Comparison of ENCODE assay signal across 38 cellular contexts in genomic region chr12:129081755-129082250, GRCh38.
"Had no signal": no experiment of that assay in that cellular context is flagged by ENCODE, and none has a peak within 500 bp of the region (broad histone marks: within the 10 kb centered on the region; RNA-seq: fewer than 3 reads in every experiment).

No MANE protein-coding gene starts in this region.

- H3K9me3 Mint-ChIP-seq: activated naive CD4-positive, alpha-beta T cell treated with anti-CD3 and anti-CD28 coated beads, Interleukin-2, amount 50 U/mL, for 24 hours; activated naive CD8-positive, alpha-beta T cell treated with anti-CD3 and anti-CD28 coated beads for 36 hours; activated naive CD8-positive, alpha-beta T cell treated with anti-CD3 and anti-CD28 coated beads, Interleukin-2, amount 50 U/mL, for 24 hours; activated T-cell treated with anti-CD3 and anti-CD28 coated beads, Interleukin-2, amount 50 U/mL, for 24 hours; activated T-cell treated with anti-CD3 and anti-CD28 coated beads, Interleukin-2, amount 50 U/mL, for 4 hours; activated T-helper 1 cell treated with anti-CD3 and anti-CD28 coated beads, Interleukin-12 subunit alpha, Interleukin-12 subunit beta, Interleukin-2, Interleukin-4 antibody, amounts not matched to agents 30 ng/mL and 10 ng/mL and 1 ng/mL, durations not matched to agents 14 hours and 24 hours and 36 hours; activated T-helper 17 cell treated with anti-CD3 and anti-CD28 coated beads, Interleukin-2, amount 50 U/mL, for 72 hours; activated T-helper 2 cell treated with anti-CD3 and anti-CD28 coated beads, Interferon-gamma antibody, Interleukin-2, Interleukin-4, amounts not matched to agents 10 μg/mL and 5 μg/mL and 100 μg/mL, durations not matched to agents 14 hours and 24 hours and 36 hours; central memory CD8-positive, alpha-beta T cell had no signal

- H3K27ac ChIP-seq: adrenal gland, ascending aorta, body of pancreas, brain microvascular endothelial cell, breast epithelium, cardiac muscle cell had no signal

- H3K36me3 ChIP-seq: adrenal gland, ascending aorta, brain microvascular endothelial cell, breast epithelium, cardiac muscle cell had no signal

- H3K4me3 Mint-ChIP-seq: activated naive CD4-positive, alpha-beta T cell treated with anti-CD3 and anti-CD28 coated beads for 36 hours; activated naive CD4-positive, alpha-beta T cell treated with anti-CD3 and anti-CD28 coated beads, Interleukin-2, amount 10 ng/mL, durations not matched to agents 7 days and 5 days; activated naive CD4-positive, alpha-beta T cell treated with anti-CD3 and anti-CD28 coated beads, Interleukin-2, amount 50 U/mL, for 24 hours; activated naive CD8-positive, alpha-beta T cell; activated naive CD8-positive, alpha-beta T cell treated with anti-CD3 and anti-CD28 coated beads for 36 hours; activated naive CD8-positive, alpha-beta T cell treated with anti-CD3 and anti-CD28 coated beads, Interleukin-2, amount 10 ng/mL, durations not matched to agents 7 days and 5 days; activated naive CD8-positive, alpha-beta T cell treated with anti-CD3 and anti-CD28 coated beads, Interleukin-2, amount 50 U/mL, for 24 hours; activated T-cell treated with anti-CD3 and anti-CD28 coated beads, Interleukin-2, amount 50 U/mL, for 24 hours; activated T-cell treated with anti-CD3 and anti-CD28 coated beads, Interleukin-2, amount 50 U/mL, for 4 hours; activated T-cell treated with anti-CD3 and anti-CD28 coated beads, Interleukin-2, amount 50 U/mL, for 72 hours; activated T-helper 1 cell treated with anti-CD3 and anti-CD28 coated beads, Interleukin-12 subunit alpha, Interleukin-12 subunit beta, Interleukin-2, Interleukin-4 antibody, amounts not matched to agents 30 ng/mL and 10 ng/mL and 1 ng/mL, durations not matched to agents 14 hours and 24 hours and 36 hours; activated T-helper 17 cell treated with anti-CD3 and anti-CD28 coated beads, Interleukin-2, amount 50 U/mL, for 72 hours; brain; central memory CD8-positive, alpha-beta T cell had no signal

- H3K27me3 ChIP-seq: adrenal gland, ascending aorta, brain microvascular endothelial cell, breast epithelium had no signal

- H3K4me1 Mint-ChIP-seq: activated naive CD4-positive, alpha-beta T cell treated with anti-CD3 and anti-CD28 coated beads, Interleukin-2, amount 10 ng/mL, durations not matched to agents 7 days and 5 days; activated naive CD4-positive, alpha-beta T cell treated with anti-CD3 and anti-CD28 coated beads, Interleukin-2, amount 50 U/mL, for 24 hours; activated naive CD8-positive, alpha-beta T cell treated with anti-CD3 and anti-CD28 coated beads for 36 hours; activated naive CD8-positive, alpha-beta T cell treated with anti-CD3 and anti-CD28 coated beads, Interleukin-2, amount 10 ng/mL, durations not matched to agents 7 days and 5 days; activated naive CD8-positive, alpha-beta T cell treated with anti-CD3 and anti-CD28 coated beads, Interleukin-2, amount 50 U/mL, for 24 hours; activated T-helper 17 cell treated with anti-CD3 and anti-CD28 coated beads, Interleukin-2, amount 50 U/mL, for 72 hours; central memory CD8-positive, alpha-beta T cell had no signal

- H3K36me3 Mint-ChIP-seq: activated naive CD4-positive, alpha-beta T cell treated with anti-CD3 and anti-CD28 coated beads, Interleukin-2, amount 10 ng/mL, durations not matched to agents 7 days and 5 days; activated naive CD4-positive, alpha-beta T cell treated with anti-CD3 and anti-CD28 coated beads, Interleukin-2, amount 50 U/mL, for 24 hours; activated naive CD4-positive, alpha-beta T cell treated with anti-CD3 and anti-CD28 coated beads, Interleukin-2, amount 50 U/mL, for 72 hours; activated naive CD8-positive, alpha-beta T cell; activated naive CD8-positive, alpha-beta T cell treated with anti-CD3 and anti-CD28 coated beads for 36 hours; activated naive CD8-positive, alpha-beta T cell treated with anti-CD3 and anti-CD28 coated beads, Interleukin-2, amount 10 ng/mL, durations not matched to agents 7 days and 5 days; brain had no signal

- H3K4me1 ChIP-seq: adrenal gland, ascending aorta, body of pancreas, breast epithelium had no signal

- H3K27me3 Mint-ChIP-seq: activated naive CD4-positive, alpha-beta T cell treated with anti-CD3 and anti-CD28 coated beads, Interleukin-2, amount 10 ng/mL, durations not matched to agents 7 days and 5 days; activated naive CD4-positive, alpha-beta T cell treated with anti-CD3 and anti-CD28 coated beads, Interleukin-2, amount 50 U/mL, for 24 hours; activated naive CD8-positive, alpha-beta T cell; activated naive CD8-positive, alpha-beta T cell treated with anti-CD3 and anti-CD28 coated beads for 36 hours; activated naive CD8-positive, alpha-beta T cell treated with anti-CD3 and anti-CD28 coated beads, Interleukin-2, amount 10 ng/mL, durations not matched to agents 7 days and 5 days; activated naive CD8-positive, alpha-beta T cell treated with anti-CD3 and anti-CD28 coated beads, Interleukin-2, amount 50 U/mL, for 24 hours; activated T-cell treated with anti-CD3 and anti-CD28 coated beads, Interleukin-2, amount 50 U/mL, for 24 hours; activated T-helper 17 cell treated with anti-CD3 and anti-CD28 coated beads, Interleukin-2, amount 50 U/mL, for 72 hours; central memory CD8-positive, alpha-beta T cell had no signal

- H3K27ac Mint-ChIP-seq: activated naive CD4-positive, alpha-beta T cell treated with anti-CD3 and anti-CD28 coated beads for 36 hours; activated naive CD4-positive, alpha-beta T cell treated with anti-CD3 and anti-CD28 coated beads, Interleukin-2, amount 10 ng/mL, durations not matched to agents 7 days and 5 days; activated naive CD4-positive, alpha-beta T cell treated with anti-CD3 and anti-CD28 coated beads, Interleukin-2, amount 50 U/mL, for 24 hours; activated naive CD4-positive, alpha-beta T cell treated with anti-CD3 and anti-CD28 coated beads, Interleukin-2, amount 50 U/mL, for 72 hours; activated naive CD8-positive, alpha-beta T cell; activated naive CD8-positive, alpha-beta T cell treated with anti-CD3 and anti-CD28 coated beads for 36 hours; activated naive CD8-positive, alpha-beta T cell treated with anti-CD3 and anti-CD28 coated beads, Interleukin-2, amount 10 ng/mL, durations not matched to agents 7 days and 5 days; activated naive CD8-positive, alpha-beta T cell treated with anti-CD3 and anti-CD28 coated beads, Interleukin-2, amount 50 U/mL, for 24 hours; activated T-cell treated with anti-CD3 and anti-CD28 coated beads, Interleukin-2, amount 50 U/mL, for 24 hours; activated T-cell treated with anti-CD3 and anti-CD28 coated beads, Interleukin-2, amount 50 U/mL, for 72 hours; activated T-helper 1 cell treated with anti-CD3 and anti-CD28 coated beads, Interleukin-12 subunit alpha, Interleukin-12 subunit beta, Interleukin-2, Interleukin-4 antibody, amounts not matched to agents 30 ng/mL and 10 ng/mL and 1 ng/mL, durations not matched to agents 14 hours and 24 hours and 36 hours; activated T-helper 17 cell treated with anti-CD3 and anti-CD28 coated beads, Interleukin-2, amount 50 U/mL, for 72 hours; activated T-helper 2 cell treated with anti-CD3 and anti-CD28 coated beads, Interferon-gamma antibody, Interleukin-2, Interleukin-4, amounts not matched to agents 10 μg/mL and 5 μg/mL and 100 μg/mL, durations not matched to agents 14 hours and 24 hours and 36 hours; brain had no signal

- H3K9me3 ChIP-seq: adrenal gland, ascending aorta, body of pancreas, breast epithelium had no signal

- H3K4me3 ChIP-seq: adrenal gland, ascending aorta, body of pancreas, breast epithelium, cardiac muscle cell had no signal

- DNase-seq: activated effector memory CD4-positive, alpha-beta T cell treated with anti-CD3 and anti-CD28 coated beads, Interleukin-2, amount 50 U/mL, for 16 hours; activated effector memory CD4-positive, alpha-beta T cell treated with Interleukin-2 at 50 U/mL for 16 hours; activated gamma-delta T cell; activated gamma-delta T cell treated with Interleukin-2 at 50 U/mL for 16 hours; activated naive CD4-positive, alpha-beta T cell; activated naive CD4-positive, alpha-beta T cell treated with anti-CD3 and anti-CD28 coated beads for 36 hours; activated naive CD4-positive, alpha-beta T cell treated with anti-CD3 and anti-CD28 coated beads, Interleukin-2, amount 10 ng/mL, durations not matched to agents 7 days and 5 days; activated naive CD4-positive, alpha-beta T cell treated with anti-CD3 and anti-CD28 coated beads, Interleukin-2, amount 50 U/mL, for 16 hours; activated naive CD4-positive, alpha-beta T cell treated with Interleukin-2 at 50 U/mL for 16 hours; activated naive CD8-positive, alpha-beta T cell treated with anti-CD3 and anti-CD28 coated beads for 36 hours; activated naive CD8-positive, alpha-beta T cell treated with anti-CD3 and anti-CD28 coated beads, Interleukin-2, amount 10 ng/mL, durations not matched to agents 7 days and 5 days; activated naive CD8-positive, alpha-beta T cell treated with anti-CD3 and anti-CD28 coated beads, Interleukin-2, amount 50 U/mL, for 24 hours; activated T-cell treated with anti-CD3 and anti-CD28 coated beads for 4 hours; activated T-cell treated with anti-CD3 and anti-CD28 coated beads, Interleukin-2, amount 50 U/mL, for 1 hour; activated T-cell treated with anti-CD3 and anti-CD28 coated beads, Interleukin-2, amount 50 U/mL, for 24 hours; activated T-cell treated with anti-CD3 and anti-CD28 coated beads, Interleukin-2, amount 50 U/mL, for 4 hours; activated T-cell treated with anti-CD3 and anti-CD28 coated beads, Interleukin-2, amount 50 U/mL, for 48 hours; activated T-cell treated with anti-CD3 and anti-CD28 coated beads, Interleukin-2, amount 50 U/mL, for 72 hours; amniotic stem cell; amygdala; anterior cingulate cortex; aorta; body of pancreas; brain microvascular endothelial cell; central memory CD4-positive, alpha-beta T cell; cerebellar nuclear complex had no signal

- ATAC-seq: activated naive CD4-positive, alpha-beta T cell treated with anti-CD3 and anti-CD28 coated beads, Interleukin-2, amount 50 U/mL, for 72 hours; activated naive CD8-positive, alpha-beta T cell treated with anti-CD3 and anti-CD28 coated beads, Interleukin-2, amount 50 U/mL, for 24 hours; activated T-cell treated with anti-CD3 and anti-CD28 coated beads, Interleukin-2, amount 50 U/mL, for 4 hours; activated T-cell treated with anti-CD3 and anti-CD28 coated beads, Interleukin-2, amount 50 U/mL, for 72 hours; activated T-helper 17 cell treated with anti-CD3 and anti-CD28 coated beads, Interleukin-2, amount 50 U/mL, for 72 hours; body of pancreas had no signal
